ENCODE assay signal across 2 cellular contexts in the genomic region with DNA sequence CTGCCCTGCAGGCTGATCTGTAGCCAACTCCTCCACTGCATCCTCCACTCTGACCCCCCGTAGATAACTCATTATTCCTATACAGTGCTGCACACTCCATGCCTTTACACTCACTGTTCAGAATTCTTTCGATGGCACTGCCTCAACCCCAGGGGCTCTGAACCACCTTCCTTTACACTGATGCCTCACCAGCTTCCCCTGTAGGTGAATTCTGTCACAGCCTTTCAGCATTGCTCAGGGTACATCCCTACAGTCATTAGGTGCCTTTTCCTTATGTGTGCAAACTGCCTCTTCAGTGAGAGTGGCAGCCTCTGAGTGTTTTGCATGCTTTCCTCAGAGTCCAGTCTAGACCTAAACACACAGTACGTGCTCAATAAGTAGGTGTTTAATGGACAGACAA.
TF ChIP-seq lines count a peak whose summit lies in the region.

No MANE protein-coding gene starts in this region.

TF ChIP-seq in GM23338, 12 proteins besides CTCF, POLR2A, EP300 and RAD21:
- TF ChIP-seq EZH2 (IDR thresholded peaks at IDR 0.05; ENCODE audit: low read depth, unreplicated experiment): no peak

TF ChIP-seq in IMR-90, 13 proteins besides CTCF, POLR2A, EP300 and RAD21:
- TF ChIP-seq MXI1 (IDR thresholded peaks at IDR 0.05; ENCODE audit: borderline replicate concordance, low read depth, low read length) (no peak), BHLHE40 (IDR thresholded peaks at IDR 0.05; ENCODE audit: low read depth, low read length) (no peak), RCOR1 (IDR thresholded peaks at IDR 0.05; ENCODE audit: insufficient replicate concordance, low read length) (no peak), RFX5 (IDR thresholded peaks at IDR 0.05; ENCODE audit: low read depth, low read length) (no peak), MAFK (IDR thresholded peaks at IDR 0.05; ENCODE audit: low read depth, low read length) (no peak), CHD1 (IDR thresholded peaks at IDR 0.05; ENCODE audit: low read depth, low read length) (no peak), SMC3 (IDR thresholded peaks at IDR 0.05; ENCODE audit: low read depth, low read length) (no peak), CEBPB (IDR thresholded peaks at IDR 0.05; ENCODE audit: low read depth, low read length) (no peak), NFE2L2 (IDR thresholded peaks at IDR 0.05; ENCODE audit: low read depth, low read length) (no peak), MAZ (IDR thresholded peaks at IDR 0.05; ENCODE audit: borderline replicate concordance, low read depth, low read length) (no peak), FOS (IDR thresholded peaks at IDR 0.05; ENCODE audit: low read depth, low read length) (no peak)
- TF ChIP-seq, protein P1, sequence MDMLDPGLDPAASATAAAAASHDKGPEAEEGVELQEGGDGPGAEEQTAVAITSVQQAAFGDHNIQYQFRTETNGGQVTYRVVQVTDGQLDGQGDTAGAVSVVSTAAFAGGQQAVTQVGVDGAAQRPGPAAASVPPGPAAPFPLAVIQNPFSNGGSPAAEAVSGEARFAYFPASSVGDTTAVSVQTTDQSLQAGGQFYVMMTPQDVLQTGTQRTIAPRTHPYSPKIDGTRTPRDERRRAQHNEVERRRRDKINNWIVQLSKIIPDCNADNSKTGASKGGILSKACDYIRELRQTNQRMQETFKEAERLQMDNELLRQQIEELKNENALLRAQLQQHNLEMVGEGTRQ (IDR thresholded peaks at IDR 0.05; ENCODE audit: low read depth, low read length): no peak
- TF ChIP-seq, protein P2, sequence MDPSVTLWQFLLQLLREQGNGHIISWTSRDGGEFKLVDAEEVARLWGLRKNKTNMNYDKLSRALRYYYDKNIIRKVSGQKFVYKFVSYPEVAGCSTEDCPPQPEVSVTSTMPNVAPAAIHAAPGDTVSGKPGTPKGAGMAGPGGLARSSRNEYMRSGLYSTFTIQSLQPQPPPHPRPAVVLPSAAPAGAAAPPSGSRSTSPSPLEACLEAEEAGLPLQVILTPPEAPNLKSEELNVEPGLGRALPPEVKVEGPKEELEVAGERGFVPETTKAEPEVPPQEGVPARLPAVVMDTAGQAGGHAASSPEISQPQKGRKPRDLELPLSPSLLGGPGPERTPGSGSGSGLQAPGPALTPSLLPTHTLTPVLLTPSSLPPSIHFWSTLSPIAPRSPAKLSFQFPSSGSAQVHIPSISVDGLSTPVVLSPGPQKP (IDR thresholded peaks at IDR 0.05; ENCODE audit: borderline replicate concordance, low read depth, low read length): no peak
